ENCODE assay signal across 1 cellular context in the genomic region with DNA sequence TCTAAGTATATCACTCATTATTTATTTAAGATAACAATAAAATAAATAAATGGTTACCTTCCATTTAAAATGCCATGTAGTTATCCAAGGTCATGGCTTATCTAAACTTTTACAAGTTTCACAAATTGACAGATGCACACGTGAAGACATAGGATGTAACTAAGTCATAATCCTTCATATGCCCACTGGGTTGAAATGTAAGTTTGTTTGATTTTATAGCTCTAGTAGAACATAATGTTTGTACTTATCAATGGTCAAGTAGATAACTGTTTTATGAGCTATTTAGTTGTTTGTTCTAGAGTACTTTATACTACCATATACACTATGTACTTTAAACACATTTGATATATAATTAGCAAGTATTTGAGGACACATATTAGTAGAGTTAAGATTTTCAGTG.
TF ChIP-seq lines count a peak whose summit lies in the region.

No MANE protein-coding gene starts in this region.

TF ChIP-seq in endothelial cell of umbilical vein, 7 proteins besides CTCF, POLR2A, EP300 and RAD21 (continued from another document):
- TF ChIP-seq JUN (IDR thresholded peaks at IDR 0.05; ENCODE audit: borderline replicate concordance, insufficient read depth, insufficient read length, low read depth) (no peak), MYC (IDR thresholded peaks at IDR 0.05; ENCODE audit: low read depth, low read length) (no peak), EZH2 (IDR thresholded peaks at IDR 0.05; ENCODE audit: borderline replicate concordance, low read depth, low read length, severe bottlenecking) (no peak)
